8 cellular contexts compared by ENCODE assay signal in genomic region chr16:63361032-63361624, GRCh38.
DNase-seq lines count a peak whose midpoint lies in the region; ATAC-seq and TF ChIP-seq lines count a peak whose summit lies in the region.

No MANE protein-coding gene starts in this region.

- H3K4me2 ChIP-seq in IMR-90 (ENCODE audit: low read depth, low read length) = no peak overlapping the region

- H3K18ac ChIP-seq in IMR-90 (ENCODE audit: low read depth, low read length) = no peak overlapping the region

- CTCF ChIA-PET in IMR-90 (lab: Yijun Ruan, JAX) = interaction anchor here (0.5 to 0.7 kb wide), 3 partner anchors 431 to 1759 kb away, joined by 3 read pairs; no protein-coding TSS in a partner anchor

- no peak overlapping the region for H3K9ac ChIP-seq in IMR-90 (ENCODE audit: low read depth, low read length)

- no peak overlapping the region for H2AFZ ChIP-seq in IMR-90 (replicated peaks; ENCODE audit: low read length, poor library complexity)

- H4K5ac ChIP-seq in IMR-90 (ENCODE audit: low read depth, low read length) = no peak overlapping the region

- no peak overlapping the region for H3K4ac ChIP-seq in IMR-90 (ENCODE audit: low read depth, low read length)

- H3K27ac ChIP-seq in IMR-90 (ENCODE audit: insufficient read depth, low read length) = no peak overlapping the region
- H3K27ac ChIP-seq in RWPE2 (ENCODE audit: poor library complexity, severe bottlenecking) = no peak overlapping the region

- H2BK20ac ChIP-seq in IMR-90 (ENCODE audit: low read depth, low read length) = no peak overlapping the region

- H4K91ac ChIP-seq in IMR-90 (ENCODE audit: insufficient read depth, low read depth, low read length) = no peak overlapping the region

- POLR2A ChIA-PET in IMR-90 (lab: Charles Lee; ENCODE audit: unreplicated experiment) = no interaction called here

- dilution Hi-C loops in IMR-90 (cut with HindIII; ENCODE audit: low sequenced_read_pairs, unreplicated experiment) = no loop called here

- TF ChIP-seq CTCF in IMR-90 (conservative IDR thresholded peaks at IDR 0.05; ENCODE audit: low read depth, low read length) (peak; percentile 78), RWPE2 (IDR thresholded peaks at IDR 0.05; ENCODE audit: poor library complexity, severe bottlenecking) (peak; percentile 85)

- no peak overlapping the region for H3K23ac ChIP-seq in IMR-90 (ENCODE audit: low read depth, low read length)

- no peak overlapping the region for H2BK15ac ChIP-seq in IMR-90 (ENCODE audit: low read depth, low read length)

- ATAC-seq in GM21515 (IDR thresholded peaks at IDR 0.05; ENCODE audit: unreplicated experiment) (peak; percentile 75), IMR-90 (ENCODE audit: low read depth) (peak; percentile 77), RWPE2 (ENCODE audit: low read depth) (no peak)

- H3K14ac ChIP-seq in IMR-90 (replicated peaks; ENCODE audit: low read depth, low read length) = no peak overlapping the region

- in situ Hi-C loops in IMR-90 (cut with MboI; ENCODE audit: low sequenced_read_pairs) = loop anchor here (25.0 kb wide), 2 partner anchors 1101 to 1751 kb away; partner anchors contain the start of gene CDH11

- no peaks in the 10 kb centered on the region for H3K79me1 ChIP-seq in IMR-90 (ENCODE audit: low read depth in 1 of 2, low read length in 2 of 2)

- H3K56ac ChIP-seq in IMR-90 (ENCODE audit: extremely low read depth, insufficient read depth, low read length) = no peak overlapping the region

- H4K8ac ChIP-seq in IMR-90 (ENCODE audit: low read depth in 2 of 2, low read length in 2 of 2) = no peak overlapping the region

- H3K4me3 ChIP-seq in IMR-90 (ENCODE audit: insufficient read depth, low read depth, low read length) (no peak overlapping the region), RWPE2 (ENCODE audit: severe bottlenecking) (no peak overlapping the region)

- WGBS in IMR-90 (ENCODE audit: extremely low coverage in 2 of 2, insufficient read length in 1 of 2), 2 experiments = no CpG with 5 or more reads among the region's 1 CpG

- H3K9me3 ChIP-seq in IMR-90 (ENCODE audit: control insufficient read depth, insufficient read depth, low read length) (no peaks in the 10 kb centered on the region), RWPE2 (ENCODE audit: severe bottlenecking) (no peaks in the 10 kb centered on the region)

- H3K4me1 ChIP-seq in IMR-90 (ENCODE audit: control insufficient read depth, insufficient read depth, low read length) (no peaks in the 10 kb centered on the region), RWPE2 (ENCODE audit: insufficient read depth, poor library complexity, severe bottlenecking) (no peaks in the 10 kb centered on the region)

- no peaks in the 10 kb centered on the region for H3K9me1 ChIP-seq in IMR-90 (ENCODE audit: insufficient read depth, low read length)

- H4K20me1 ChIP-seq in IMR-90 (ENCODE audit: insufficient read depth, low read length) = no peaks in the 10 kb centered on the region

- TF ChIP-seq RAD21 in IMR-90 (IDR thresholded peaks at IDR 0.05; ENCODE audit: low read length) = peak; percentile 74

- no peak overlapping the region for H2BK5ac ChIP-seq in IMR-90 (ENCODE audit: low read depth, low read length, poor library complexity, severe bottlenecking)

- intact Hi-C loops in IMR-90 (cut with micrococcal nuclease) = loop anchor here (2.0 to 10.0 kb wide), 4 partner anchors 694 to 1758 kb away; no protein-coding TSS in a partner anchor

- H3K36me3 ChIP-seq in IMR-90 (ENCODE audit: control insufficient read depth, insufficient read depth, low read length) (no peaks in the 10 kb centered on the region), RWPE2 (ENCODE audit: low read depth) (no peaks in the 10 kb centered on the region)

- no peak overlapping the region for H2AK5ac ChIP-seq in IMR-90 (ENCODE audit: low read depth, low read length)

- H2AK9ac ChIP-seq in IMR-90 (replicated peaks; ENCODE audit: low read depth, low read length, poor library complexity) = no peak overlapping the region

- no TSS peak for BruUV-seq in IMR-90 (replicated peaks; lab: Mats Ljungman, UMichigan)

- no peak for TF ChIP-seq POLR2A in IMR-90 (IDR thresholded peaks at IDR 0.05; ENCODE audit: low read depth, low read length)

- no peaks in the 10 kb centered on the region for H3K27me3 ChIP-seq in IMR-90 (ENCODE audit: control insufficient read depth, insufficient read depth, low read length)
- H3K27me3 ChIP-seq in RWPE2 (ENCODE audit: insufficient read depth, poor library complexity, severe bottlenecking) = no peaks in the 10 kb centered on the region

- H2BK120ac ChIP-seq in IMR-90 (ENCODE audit: low read depth, low read length) = no peak overlapping the region

- peak; percentile 55 for DNase-seq in EH (ENCODE audit: low read depth)
- peak; percentile 66 for DNase-seq in IMR-90
- DNase-seq in RWPE2 (ENCODE audit: low spot score) = no peak
- peak; percentile 75 for DNase-seq in fibroblast of peridontal ligament (ENCODE audit: extremely low read depth)
- DNase-seq in renal cortical epithelial cell (ENCODE audit: low read depth) = peak; percentile 67
- no peak for DNase-seq in activated T-cell treated with anti-CD3 and anti-CD28 coated beads, Interleukin-2, amount 50 U/mL, for 48 hours
- DNase-seq in activated CD8-positive, alpha-beta memory T cell treated with anti-CD3 and anti-CD28 coated beads, Interleukin-2, amount 50 U/mL, for 4 hours = no peak

TF ChIP-seq in IMR-90, 13 proteins besides CTCF, POLR2A, EP300 and RAD21:
- TF ChIP-seq SMC3 (IDR thresholded peaks at IDR 0.05; ENCODE audit: low read depth, low read length) = peak; percentile 60; the same call in 1 of the 2 replicates
- no peak for TF ChIP-seq MXI1 (IDR thresholded peaks at IDR 0.05; ENCODE audit: borderline replicate concordance, low read depth, low read length)

Comparison
In these comparisons a context has a peak if more than half of its experiments do, and no peak if none do; other contexts are left out.
1. DNase-seq: peak in EH (single experiment), IMR-90 (single experiment), fibroblast of peridontal ligament (single experiment) and renal cortical epithelial cell (single experiment); none in RWPE2 (single experiment), activated T-cell treated with anti-CD3 and anti-CD28 coated beads, Interleukin-2, amount 50 U/mL, for 48 hours (0 of 2) and activated CD8-positive, alpha-beta memory T cell treated with anti-CD3 and anti-CD28 coated beads, Interleukin-2, amount 50 U/mL, for 4 hours (single experiment).